ENCODE assay signal across 10 cellular contexts in genomic region chr3:129604223-129604941, GRCh38. TPM values are rescaled to one million over a fixed set of nuclear protein-coding genes. Genes with fewer than 3 reads are reported as not detected.
DNase-seq lines count a peak whose midpoint lies in the region; ATAC-seq and TF ChIP-seq lines count a peak whose summit lies in the region.
"Had no signal": no experiment of that assay in that cellular context is flagged by ENCODE, and none has a peak within 500 bp of the region (broad histone marks: within the 10 kb centered on the region; RNA-seq: fewer than 3 reads in every experiment).

No MANE protein-coding gene starts in this region.

- H3K36me3 ChIP-seq in CD8-positive, alpha-beta T cell (ENCODE audit: insufficient read depth, low read length): no peaks in the 10 kb centered on the region
- no peaks in the 10 kb centered on the region for H3K36me3 ChIP-seq in Peyer's patch

- peaks cover 2% of the 10 kb centered on the region for H3K36me3 Mint-ChIP-seq in CD8-positive, alpha-beta T cell
- peaks cover 1% of the 10 kb centered on the region for H3K36me3 Mint-ChIP-seq in progenitor cell of endocrine pancreas (ENCODE audit: insufficient read depth)

- no peak for TF ChIP-seq CTCF in CD8-positive, alpha-beta T cell (IDR thresholded peaks at IDR 0.05)
- TF ChIP-seq CTCF in Peyer's patch (IDR thresholded peaks at IDR 0.05) (no peak), fibroblast of villous mesenchyme (IDR thresholded peaks at IDR 0.05; ENCODE audit: insufficient read depth, low read depth, low read length) (no peak), progenitor cell of endocrine pancreas (IDR thresholded peaks at IDR 0.05; ENCODE audit: unreplicated experiment) (no peak)

- H3K27me3 Mint-ChIP-seq in CD8-positive, alpha-beta T cell (ENCODE audit: low read depth): peaks cover 14% of the 10 kb centered on the region
- H3K27me3 Mint-ChIP-seq in progenitor cell of endocrine pancreas: peaks cover 60% of the 10 kb centered on the region

- DNase-seq in CD8-positive, alpha-beta T cell: no peak
- DNase-seq in Peyer's patch: no peak
- DNase-seq in fibroblast of villous mesenchyme (ENCODE audit: low read depth): no peak
- DNase-seq in progenitor cell of endocrine pancreas (ENCODE audit: low spot score, unreplicated experiment): no peak
- no peak for DNase-seq in NCI-H1694 (lab: John Stamatoyannopoulos, UW)
- no peak for DNase-seq in activated gamma-delta T cell (lab: John Stamatoyannopoulos, UW)
- DNase-seq in NCI-H345 treated with DMSO at 0.1 percent for 48 hours (lab: John Stamatoyannopoulos, UW; ENCODE audit: unreplicated experiment): no peak
- no peak for DNase-seq in mucosa of gallbladder (ENCODE audit: low spot score)

- H3K4me1 ChIP-seq in CD8-positive, alpha-beta T cell (ENCODE audit: insufficient read depth, low read length): peaks cover 15% of the 10 kb centered on the region
- peaks cover 0 to 72% (median 16%) of the 10 kb centered on the region in 4 donors for H3K4me1 ChIP-seq in Peyer's patch

- H3K9me3 ChIP-seq in CD8-positive, alpha-beta T cell (ENCODE audit: low read length): no peaks in the 10 kb centered on the region
- no peaks in the 10 kb centered on the region for H3K9me3 ChIP-seq in Peyer's patch

- H3K27me3 ChIP-seq in CD8-positive, alpha-beta T cell (ENCODE audit: insufficient read depth, low read length): peaks cover 5% of the 10 kb centered on the region
- peaks cover 0 to 6% of the 10 kb centered on the region in 2 donors for H3K27me3 ChIP-seq in Peyer's patch

- CTCF ChIA-PET in CD8-positive, alpha-beta T cell (lab: Charles Lee): interaction anchor here (1.5 to 2.5 kb wide), 6 partner anchors 10 to 114 kb away, joined by 4 to 8 read pairs (median 7); no protein-coding TSS in a partner anchor

- H3K4me3 Mint-ChIP-seq in CD8-positive, alpha-beta T cell: peak overlapping the region; percentile 96
- H3K4me3 Mint-ChIP-seq in progenitor cell of endocrine pancreas (ENCODE audit: low read depth): peak overlapping the region; percentile 24

- ATAC-seq in CD8-positive, alpha-beta T cell: no peak

- intact Hi-C loops in CD8-positive, alpha-beta T cell (cut with DNase I, micrococcal nuclease): loop anchor here (2.0 to 10.0 kb wide), 2 partner anchors 28 to 50 kb away; no protein-coding TSS in a partner anchor

- H3K27ac ChIP-seq in CD8-positive, alpha-beta T cell (ENCODE audit: low read depth, low read length): no peak overlapping the region
- peak overlapping the region; percentile 66 to 86 (median 79) for H3K27ac ChIP-seq in Peyer's patch

- H3K4me1 Mint-ChIP-seq in CD8-positive, alpha-beta T cell (ENCODE audit: low read depth): peaks cover 35% of the 10 kb centered on the region
- peaks cover 4% of the 10 kb centered on the region for H3K4me1 Mint-ChIP-seq in progenitor cell of endocrine pancreas (ENCODE audit: low read depth)

- POLR2A ChIA-PET in CD8-positive, alpha-beta T cell (lab: Charles Lee): interaction anchor here (2.0 to 3.7 kb wide), 2 partner anchors 10 to 27 kb away, joined by 8 to 43 read pairs; no protein-coding TSS in a partner anchor

- no peaks in the 10 kb centered on the region for H3K9me3 Mint-ChIP-seq in CD8-positive, alpha-beta T cell
- no peaks in the 10 kb centered on the region for H3K9me3 Mint-ChIP-seq in progenitor cell of endocrine pancreas (ENCODE audit: low read depth)
- H3K9me3 Mint-ChIP-seq: activated naive CD4-positive, alpha-beta T cell treated with anti-CD3 and anti-CD28 coated beads, Interleukin-2, amount 50 U/mL, for 72 hours had no signal

- H3K4me3 ChIP-seq in CD8-positive, alpha-beta T cell (ENCODE audit: low read depth, low read length): no peak overlapping the region
- peak overlapping the region; percentile 49 to 76 (median 66) for H3K4me3 ChIP-seq in Peyer's patch
- H3K4me3 ChIP-seq in fibroblast of villous mesenchyme (ENCODE audit: low read depth, low read length): peak overlapping the region; percentile 80
- H3K4me3 ChIP-seq: GM12878 had no signal

- TF ChIP-seq POLR2A in Peyer's patch (IDR thresholded peaks at IDR 0.05): no peak

- no peak overlapping the region for H3K27ac Mint-ChIP-seq in CD8-positive, alpha-beta T cell
- no peak overlapping the region for H3K27ac Mint-ChIP-seq in progenitor cell of endocrine pancreas
- H3K27ac Mint-ChIP-seq: activated naive CD4-positive, alpha-beta T cell treated with anti-CD3 and anti-CD28 coated beads, Interleukin-2, amount 50 U/mL, for 72 hours had no signal

RNA-seq across cellular contexts. Expression of gene PLXND1, which starts 2.1 kb away (rescaled TPM):
- total RNA-seq in CD8-positive, alpha-beta T cell: 10 to 100 TPM; 84.7 to 96.8 TPM
- total RNA-seq in Peyer's patch: 100 to 1,000 TPM in 1 of 4 donors, 10 to 100 TPM in 3; 13.1 to 305 (median 48.2) TPM
- total RNA-seq in fibroblast of villous mesenchyme: 91.8 and 97.2 TPM in 2 replicates
- total RNA-seq in progenitor cell of endocrine pancreas: 17.6 and 18.0 TPM in 2 replicates
- 82.2 TPM for total RNA-seq in mucosa of gallbladder
